ENCODE assay signal across 1 cellular context in the genomic region with DNA sequence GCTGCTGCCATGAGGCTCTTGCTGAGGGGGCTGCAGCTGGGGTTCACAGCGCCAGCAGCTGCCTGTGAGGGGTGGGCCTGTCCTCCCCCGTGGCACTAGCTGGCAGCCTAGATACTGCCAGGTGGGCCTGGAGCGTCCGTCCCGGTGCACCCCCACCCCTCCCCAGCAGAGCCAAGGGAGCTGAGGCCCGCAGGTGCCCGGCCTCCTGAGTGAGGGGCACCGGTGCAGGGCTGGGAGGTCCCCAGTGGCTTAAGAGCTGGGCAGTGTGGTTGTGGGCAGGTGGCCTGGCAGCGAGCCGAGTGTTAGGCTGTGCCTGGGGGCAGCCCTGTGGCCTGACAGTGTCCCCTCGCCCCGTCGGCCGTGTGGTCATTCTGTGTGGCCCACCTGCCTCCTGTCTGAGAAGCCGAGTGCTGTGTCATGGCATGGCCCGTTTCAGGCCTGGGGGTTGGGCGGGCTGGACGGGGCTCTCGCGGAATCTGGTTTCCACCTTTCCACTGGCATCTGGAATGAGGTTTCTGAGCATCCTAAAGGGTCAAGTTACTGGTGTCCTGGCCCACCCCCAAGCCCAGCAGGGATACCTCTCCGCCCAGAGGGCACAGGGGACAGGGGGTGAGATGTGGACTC.
TF ChIP-seq lines count a peak whose summit lies in the region.

No MANE protein-coding gene starts in this region.

TF ChIP-seq in H1, 55 proteins besides CTCF, POLR2A, EP300 and RAD21:
- TF ChIP-seq POLR2AphosphoS5 (IDR thresholded peaks at IDR 0.05; ENCODE audit: low read depth, low read length): peak; percentile 45; the same call in 1 of the 2 replicates
- no peak for TF ChIP-seq RNF2 (IDR thresholded peaks at IDR 0.05; ENCODE audit: borderline replicate concordance, low read depth, low read length, missing control alignments, poor library complexity, severe bottlenecking)
- TF ChIP-seq, protein P1, sequence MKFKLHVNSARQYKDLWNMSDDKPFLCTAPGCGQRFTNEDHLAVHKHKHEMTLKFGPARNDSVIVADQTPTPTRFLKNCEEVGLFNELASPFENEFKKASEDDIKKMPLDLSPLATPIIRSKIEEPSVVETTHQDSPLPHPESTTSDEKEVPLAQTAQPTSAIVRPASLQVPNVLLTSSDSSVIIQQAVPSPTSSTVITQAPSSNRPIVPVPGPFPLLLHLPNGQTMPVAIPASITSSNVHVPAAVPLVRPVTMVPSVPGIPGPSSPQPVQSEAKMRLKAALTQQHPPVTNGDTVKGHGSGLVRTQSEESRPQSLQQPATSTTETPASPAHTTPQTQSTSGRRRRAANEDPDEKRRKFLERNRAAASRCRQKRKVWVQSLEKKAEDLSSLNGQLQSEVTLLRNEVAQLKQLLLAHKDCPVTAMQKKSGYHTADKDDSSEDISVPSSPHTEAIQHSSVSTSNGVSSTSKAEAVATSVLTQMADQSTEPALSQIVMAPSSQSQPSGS (IDR thresholded peaks at IDR 0.05; ENCODE audit: low read length): no peak
